In the genomic region with DNA sequence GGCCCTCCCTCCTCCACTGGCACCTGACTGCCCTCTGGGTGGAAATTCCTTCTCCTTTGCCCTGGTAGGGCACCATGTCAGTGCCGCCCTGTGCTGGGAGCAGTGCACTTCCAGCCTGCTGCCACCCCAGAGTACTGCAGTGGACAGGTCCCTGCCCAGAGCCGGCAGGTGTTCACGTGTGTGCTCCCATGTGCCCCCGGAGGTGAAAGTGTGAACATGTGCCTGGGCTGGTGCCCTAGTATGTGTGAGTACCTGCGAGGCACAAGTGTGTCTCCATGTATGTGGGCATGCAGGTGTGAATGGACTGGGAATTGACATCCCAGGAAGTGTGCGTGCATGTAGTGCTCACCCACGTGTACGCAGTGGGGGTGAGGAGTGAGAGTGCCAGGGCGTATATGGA, we compare ENCODE assay signal across 1 cellular context.
TF ChIP-seq lines count a peak whose summit lies in the region.

No MANE protein-coding gene starts in this region.

TF ChIP-seq in GM12878, 131 proteins besides CTCF, POLR2A, EP300 and RAD21 (continued from another document):
- TF ChIP-seq EED (IDR thresholded peaks at IDR 0.05; ENCODE audit: low read depth) (no peak), NR2C2 (IDR thresholded peaks at IDR 0.05; ENCODE audit: borderline replicate concordance, control insufficient read depth, insufficient read length, low read depth) (no peak), SIN3A (IDR thresholded peaks at IDR 0.05; ENCODE audit: low read depth, low read length) (no peak), STAT1 (conservative IDR thresholded peaks at IDR 0.05) (no peak), KDM1A (IDR thresholded peaks at IDR 0.05; ENCODE audit: borderline replicate concordance) (no peak)
